Comparison of ENCODE assay signal across 8 cellular contexts in genomic region chr10:99430451-99431189, GRCh38. TPM values are rescaled to one million over a fixed set of nuclear protein-coding genes. Genes with fewer than 3 reads are reported as not detected.
DNase-seq lines count a peak whose midpoint lies in the region; ATAC-seq, FAIRE-seq and TF ChIP-seq lines count a peak whose summit lies in the region.

Gene GOT1 (minus strand): TSS chr10:99430624. CDS start chr10:99430565, 59 bp downstream.

- H3K4me3 ChIP-seq in keratinocyte (ENCODE audit: control insufficient read depth in 2 of 3, extremely low read depth in 1 of 3, insufficient read depth in 2 of 3, low read depth in 1 of 3, low read length in 3 of 3): peak within 1 kb of the TSS; percentile 90 to 99 (median 94)

- H3K4me1 Mint-ChIP-seq in chondrocyte (ENCODE audit: low read depth): peaks cover 31% of the 10 kb centered on the region

- H3K36me3 Mint-ChIP-seq in chondrocyte (ENCODE audit: low read depth): peaks cover under 1% of the 10 kb centered on the region

- DNase-seq in AML-193 (lab: John Stamatoyannopoulos, UW): peak; percentile 97 to 98
- DNase-seq in NCI-H510A treated with DMSO at 0.1 percent for 48 hours (lab: John Stamatoyannopoulos, UW): peak; percentile 99
- DNase-seq in activated CD4-positive, alpha-beta T cell treated with anti-CD3 and anti-CD28 coated beads for 24 hours (ENCODE audit: low read depth in 2 of 2): peak; percentile 90 to 92
- DNase-seq in chondrocyte (ENCODE audit: low spot score): peak; percentile 96
- DNase-seq in keratinocyte (ENCODE audit: low read depth, low spot score): peak; percentile 79
- peak; percentile 81 to 83 for DNase-seq in stimulated activated CD4-positive, alpha-beta T cell treated with anti-CD3 and anti-CD28 coated beads, Interleukin-15, amount 100 ng/mL, for 1 hour (ENCODE audit: low read depth in 1 of 2, low spot score in 1 of 2)

- peak within 1 kb of the TSS; percentile 100 for H3K27ac Mint-ChIP-seq in chondrocyte (ENCODE audit: unreplicated experiment)

- H3K27ac ChIP-seq in keratinocyte (ENCODE audit: control insufficient read depth, insufficient read depth, low read length): peak within 1 kb of the TSS; percentile 91

- H3K4me3 Mint-ChIP-seq in chondrocyte (ENCODE audit: unreplicated experiment): peak within 1 kb of the TSS; percentile 100

- H3K4me1 ChIP-seq in keratinocyte (ENCODE audit: control insufficient read depth, extremely low read depth, insufficient read depth, low read length): peaks cover 5% of the 10 kb centered on the region

- H3K36me3 ChIP-seq in keratinocyte (ENCODE audit: control insufficient read depth in 2 of 2, extremely low read depth in 1 of 2, insufficient read depth in 2 of 2, low read length in 2 of 2): peaks cover 4 to 5% of the 10 kb centered on the region in 2 experiments

- peak; percentile 96 for ATAC-seq in HG03439 (IDR thresholded peaks at IDR 0.05; ENCODE audit: unreplicated experiment)

- peaks cover 2% of the 10 kb centered on the region for H4K20me1 ChIP-seq in keratinocyte (ENCODE audit: control insufficient read depth, extremely low read depth, insufficient read depth, low read length)

- peak; percentile 80 for FAIRE-seq in keratinocyte (lab: Jason Lieb, UNC)

- no peaks in the 10 kb centered on the region for H3K9me3 Mint-ChIP-seq in chondrocyte (ENCODE audit: low read depth)

- H3K9me1 ChIP-seq in keratinocyte (ENCODE audit: control insufficient read depth, extremely low read depth, insufficient read depth, low read length): no peaks in the 10 kb centered on the region

- peak within 1 kb of the TSS; percentile 88 for H2AFZ ChIP-seq in keratinocyte (ENCODE audit: control insufficient read depth, low read length)

- H3K9me3 ChIP-seq in keratinocyte (ENCODE audit: control insufficient read depth, low read depth, low read length): no peaks in the 10 kb centered on the region

- no peaks in the 10 kb centered on the region for H3K27me3 ChIP-seq in keratinocyte (ENCODE audit: control insufficient read depth, extremely low read depth, insufficient read depth, low read length)

- H3K4me2 ChIP-seq in keratinocyte (ENCODE audit: control insufficient read depth, extremely low read depth, insufficient read depth, low read depth, low read length): peak within 1 kb of the TSS; percentile 96

- peak within 1 kb of the TSS; percentile 92 for H3K9ac ChIP-seq in keratinocyte (ENCODE audit: control insufficient read depth, extremely low read depth, insufficient read depth, low read length)

- TF ChIP-seq CTCF in chondrocyte (IDR thresholded peaks at IDR 0.05) (no peak), keratinocyte (optimal IDR thresholded peaks at IDR 0.05 in 1 of 3, IDR thresholded peaks at IDR 0.05 in 1 of 3, conservative IDR thresholded peaks at IDR 0.05 in 1 of 3; ENCODE audit: extremely low read depth in 1 of 3, insufficient read depth in 2 of 3, low read length in 3 of 3) (no peak)

- peak; percentile 85 for TF ChIP-seq POLR2A in GM19193 (IDR thresholded peaks at IDR 0.05; ENCODE audit: extremely low read depth, insufficient read depth, insufficient read length)

- dilution Hi-C loops in keratinocyte (cut with MboI; ENCODE audit: extremely low pct_ligation_motif_present, low sequenced_read_pairs): loop anchor here (25.0 kb wide), 1 partner anchor 182 kb away; the partner anchor contains the start of gene SLC25A28

- H3K27me3 Mint-ChIP-seq in chondrocyte (ENCODE audit: low read depth): no peaks in the 10 kb centered on the region

- peaks cover 46% of the 10 kb centered on the region for H3K79me2 ChIP-seq in keratinocyte (ENCODE audit: control insufficient read depth, insufficient read depth, low read length)

RNA-seq across cellular contexts. Expression of gene GOT1, which starts in this region (rescaled TPM):
- 18.3 to 38.9 TPM (median 34.2 TPM) in 3 replicates for total RNA-seq in chondrocyte
- 27.0 to 33.3 TPM (median 30.9 TPM) in 3 replicates for polyA plus RNA-seq in keratinocyte
- polyA plus RNA-seq in keratinocyte (2011; ENCODE audit: low read depth): 25.9 TPM
- polyA plus RNA-seq in keratinocyte (2011; cell fraction: cytosol; rRNA removed): 21.4 and 34.2 TPM in 2 replicates
- polyA plus RNA-seq in keratinocyte (2011; cell fraction: nucleus; rRNA removed): 30.0 and 37.8 TPM in 2 replicates
- polyA plus RNA-seq in keratinocyte (2012; ENCODE audit: low replicate concordance): 28.3 and 48.5 TPM in 2 replicates
- 21.7 to 25.8 TPM (median 24.0 TPM) in 3 replicates for polyA minus RNA-seq in keratinocyte
- polyA minus RNA-seq in keratinocyte (2011; cell fraction: cytosol; rRNA and poly(A)+ RNA removed): 16.3 TPM
- 14.7 and 16.8 TPM in 2 replicates for polyA minus RNA-seq in keratinocyte (2011; cell fraction: nucleus; rRNA and poly(A)+ RNA removed)

Comparison
In these comparisons a context has a peak if more than half of its experiments do, and no peak if none do; other contexts are left out.
1. Peak in every context shown above with its lines: DNase-seq, ATAC-seq, H3K4me3 ChIP-seq and H3K27ac ChIP-seq.